In genomic region chr3:14352002-14352627, GRCh38 we compare ENCODE assay signal across 9 cellular contexts. TPM values are rescaled to one million over a fixed set of nuclear protein-coding genes. Genes with fewer than 3 reads are reported as not detected.
A peak's percentile ranks its signal among the peaks of the same experiment; 100 is the strongest.
DNase-seq lines count a peak whose midpoint lies in the region; ATAC-seq lines count a peak whose summit lies in the region.
"Had no signal": no experiment of that assay in that cellular context is flagged by ENCODE, and none has a peak within 500 bp of the region (broad histone marks: within the 10 kb centered on the region; RNA-seq: fewer than 3 reads in every experiment).

No MANE protein-coding gene starts in this region.

- H3K4me1 Mint-ChIP-seq in activated CD8-positive, alpha-beta T cell treated with anti-CD3 and anti-CD28 coated beads, Interleukin-2, amount 10 ng/mL, durations not matched to agents 7 days and 5 days (ENCODE audit: low read depth), result no peaks in the 10 kb centered on the region

- no peaks in the 10 kb centered on the region for H3K9me3 Mint-ChIP-seq in activated CD8-positive, alpha-beta T cell treated with anti-CD3 and anti-CD28 coated beads, Interleukin-2, amount 10 ng/mL, durations not matched to agents 7 days and 5 days (ENCODE audit: insufficient read depth)
- H3K9me3 Mint-ChIP-seq: CD4-positive, alpha-beta T cell had no signal

- CTCF ChIA-PET in activated CD8-positive, alpha-beta T cell treated with anti-CD3 and anti-CD28 coated beads, Interleukin-2, amount 10 ng/mL, durations not matched to agents 7 days and 5 days (lab: Charles Lee), result interaction anchor here (1.3 kb wide), 1 partner anchor 110 kb away, joined by 3 read pairs; no protein-coding TSS in a partner anchor

- peaks cover 3% of the 10 kb centered on the region for H3K27me3 Mint-ChIP-seq in activated CD8-positive, alpha-beta T cell treated with anti-CD3 and anti-CD28 coated beads, Interleukin-2, amount 10 ng/mL, durations not matched to agents 7 days and 5 days (ENCODE audit: low read depth)
- H3K27me3 Mint-ChIP-seq: CD4-positive, alpha-beta T cell had no signal

- DNase-seq in activated T-cell treated with anti-CD3 and anti-CD28 coated beads, Interleukin-2, amount 50 U/mL, for 48 hours, result peak; percentile 39 to 48
- DNase-seq in activated T-cell treated with anti-CD3 and anti-CD28 coated beads, Interleukin-2, amount 50 U/mL, for 1 hour, result no peak
- DNase-seq in KBM-7, result peak; percentile 43
- peak; percentile 22 for DNase-seq in activated CD8-positive, alpha-beta T cell treated with anti-CD3 and anti-CD28 coated beads, Interleukin-2, amount 10 ng/mL, durations not matched to agents 7 days and 5 days
- DNase-seq in superior temporal gyrus (ENCODE audit: extremely low spot score), result peak; percentile 48
- DNase-seq: CD4-positive, alpha-beta T cell had no signal

- in situ Hi-C loops in KBM-7 (cut with MboI; ENCODE audit: low pct_unique_long_range_greater_than_20kb, low sequenced_read_pairs), result no loop called here

- no peak overlapping the region for H3K4me3 Mint-ChIP-seq in activated CD8-positive, alpha-beta T cell treated with anti-CD3 and anti-CD28 coated beads, Interleukin-2, amount 10 ng/mL, durations not matched to agents 7 days and 5 days
- H3K4me3 Mint-ChIP-seq: CD4-positive, alpha-beta T cell had no signal

- no peak for ATAC-seq in activated CD8-positive, alpha-beta T cell treated with anti-CD3 and anti-CD28 coated beads, Interleukin-2, amount 10 ng/mL, durations not matched to agents 7 days and 5 days
- no peak for ATAC-seq in GM19463 (IDR thresholded peaks at IDR 0.05; ENCODE audit: unreplicated experiment)
- ATAC-seq in GM21619 (IDR thresholded peaks at IDR 0.05; ENCODE audit: unreplicated experiment), result no peak
- ATAC-seq in HG03378 (IDR thresholded peaks at IDR 0.05; ENCODE audit: unreplicated experiment), result no peak

- POLR2A ChIA-PET in activated CD8-positive, alpha-beta T cell treated with anti-CD3 and anti-CD28 coated beads, Interleukin-2, amount 10 ng/mL, durations not matched to agents 7 days and 5 days (lab: Charles Lee), result no interaction called here

- no peak overlapping the region for H3K27ac Mint-ChIP-seq in activated CD8-positive, alpha-beta T cell treated with anti-CD3 and anti-CD28 coated beads, Interleukin-2, amount 10 ng/mL, durations not matched to agents 7 days and 5 days
- H3K27ac Mint-ChIP-seq: CD4-positive, alpha-beta T cell had no signal

- no peaks in the 10 kb centered on the region for H3K36me3 Mint-ChIP-seq in activated CD8-positive, alpha-beta T cell treated with anti-CD3 and anti-CD28 coated beads, Interleukin-2, amount 10 ng/mL, durations not matched to agents 7 days and 5 days (ENCODE audit: low read depth)

RNA-seq across cellular contexts. Expression of gene SLC6A6, which starts 50.3 kb away (rescaled TPM):
- total RNA-seq in activated CD8-positive, alpha-beta T cell treated with anti-CD3 and anti-CD28 coated beads, Interleukin-2, amount 10 ng/mL, durations not matched to agents 7 days and 5 days, result 10 to 100 TPM; 36.8 to 37.9 TPM
